ENCODE assay signal across 8 cellular contexts in the genomic region with DNA sequence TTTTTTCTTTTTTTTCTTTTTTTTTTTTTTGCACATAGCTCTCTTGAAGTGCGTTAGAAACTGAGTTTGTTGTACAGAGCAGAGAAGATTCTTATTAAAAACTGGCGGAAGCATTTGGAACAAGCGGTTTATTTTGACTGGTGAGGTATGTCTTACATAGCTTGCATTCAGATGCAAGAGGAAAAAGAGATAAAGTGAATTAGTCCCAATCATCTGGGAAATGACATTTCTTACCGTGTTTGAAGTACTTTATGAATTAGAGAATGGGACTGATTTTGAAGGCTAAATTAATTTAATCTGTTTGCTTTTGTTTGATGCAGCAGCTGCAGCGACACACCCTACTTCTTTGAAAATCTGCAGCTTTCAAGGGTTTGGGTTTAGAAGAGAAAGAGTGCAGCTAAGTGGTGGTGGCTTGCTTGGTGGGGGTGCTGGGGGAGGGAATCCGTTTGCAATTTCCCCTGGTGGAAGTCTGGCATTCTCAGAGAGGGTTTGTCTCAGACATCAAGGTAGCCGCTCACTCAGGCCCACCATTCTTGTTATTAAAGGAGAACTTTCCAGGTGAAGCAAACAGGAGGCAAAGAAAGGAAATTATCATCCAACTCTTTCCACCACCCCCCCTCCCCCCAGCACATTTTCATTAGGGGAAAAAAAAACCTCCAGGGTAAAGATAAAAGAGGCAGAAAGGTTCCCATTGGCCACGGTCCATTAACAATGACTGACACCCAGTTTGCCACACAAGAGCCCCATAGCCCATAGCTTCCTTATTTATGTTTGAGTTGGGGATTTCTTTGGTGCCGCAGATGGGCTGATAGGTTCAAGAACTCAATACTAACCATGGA.
DNase-seq lines count a peak whose midpoint lies in the region; ATAC-seq and TF ChIP-seq lines count a peak whose summit lies in the region.
"Had no signal": no experiment of that assay in that cellular context is flagged by ENCODE, and none has a peak within 500 bp of the region (broad histone marks: within the 10 kb centered on the region; RNA-seq: fewer than 3 reads in every experiment).

No MANE protein-coding gene starts in this region.

- CTCF ChIA-PET in HEK293T (lab: Yijun Ruan, JAX): interaction anchor here (0.7 kb wide), 1 partner anchor 164 kb away, joined by 4 read pairs; no protein-coding TSS in a partner anchor

- peak overlapping the region; percentile 92 for H3K27ac ChIP-seq in SJSA1
- no peak overlapping the region for H3K27ac ChIP-seq in psoas muscle

- H3K27me3 ChIP-seq in SJSA1 (replicated peaks) (no peaks in the 10 kb centered on the region), psoas muscle (ENCODE audit: insufficient read depth in 3 of 3, low read length in 2 of 3) (no peaks in the 10 kb centered on the region)

- DNase-seq in HEK293T (ENCODE audit: extremely low spot score) (no peak), SJSA1 (ENCODE audit: low read depth in 1 of 2, low spot score in 2 of 2) (no peak), fibroblast of the aortic adventitia (ENCODE audit: low read depth) (peak; percentile 49), psoas muscle (no peak), NCI-H2107 (lab: John Stamatoyannopoulos, UW) (no peak), COLO829 (ENCODE audit: low spot score) (no peak)
- DNase-seq: immature natural killer cell had no signal

- peak overlapping the region; percentile 6; the same call in 1 of the 2 replicates for H3K4me3 ChIP-seq in SJSA1
- H3K4me3 ChIP-seq in fibroblast of the aortic adventitia (ENCODE audit: low read depth, low read length): no peak overlapping the region
- peak overlapping the region; percentile 27 for H3K4me3 ChIP-seq in psoas muscle

- no peaks in the 10 kb centered on the region for H3K36me3 ChIP-seq in SJSA1
- no peaks in the 10 kb centered on the region for H3K36me3 ChIP-seq in psoas muscle (ENCODE audit: insufficient read depth in 1 of 2, low read depth in 1 of 2)

- WGBS in psoas muscle, 3 donors: 62 to 65% (median 62%) methylated on average over 9 of the region's 9 CpGs

- H3K4me1 ChIP-seq in SJSA1 (replicated peaks) (peaks cover 32% of the 10 kb centered on the region), psoas muscle (no peaks in the 10 kb centered on the region)

- intact Hi-C loops in psoas muscle (cut with DNase I): no loop called here

- ATAC-seq in psoas muscle (no peak), HG02938 (IDR thresholded peaks at IDR 0.05; ENCODE audit: unreplicated experiment) (no peak)

- TF ChIP-seq CTCF in fibroblast of the aortic adventitia (IDR thresholded peaks at IDR 0.05; ENCODE audit: insufficient read depth, low read length): no peak
- TF ChIP-seq CTCF in psoas muscle (IDR thresholded peaks at IDR 0.05): no peak

- H3K9me3 ChIP-seq in SJSA1 (replicated peaks) (no peaks in the 10 kb centered on the region), psoas muscle (no peaks in the 10 kb centered on the region)

- POLR2A ChIA-PET in HEK293T (lab: Yijun Ruan, JAX): interaction anchor here (0.6 to 1.6 kb wide), 2 partner anchors 232 to 1071 kb away, joined by 3 to 5 read pairs; partner anchors contain the start of gene SKIDA1

TF ChIP-seq in HEK293T, 16 proteins besides CTCF, POLR2A, EP300 and RAD21:
- TF ChIP-seq ZNF384 (IDR thresholded peaks at IDR 0.05) (no peak; the same call in 1 of the 2 replicates), FOXM1 (IDR thresholded peaks at IDR 0.05; ENCODE audit: borderline replicate concordance) (no peak), SP1 (IDR thresholded peaks at IDR 0.05) (no peak), ELF4 (IDR thresholded peaks at IDR 0.05) (no peak), CTBP1 (IDR thresholded peaks at IDR 0.05; ENCODE audit: borderline replicate concordance) (no peak), ARNT (IDR thresholded peaks at IDR 0.05) (no peak), PKNOX1 (IDR thresholded peaks at IDR 0.05) (peak; percentile 79)
TF ChIP-seq in HEK293T: peak in this region for 1.
